8 cellular contexts compared by ENCODE assay signal in genomic region chr20:31661625-31662371, GRCh38. TPM values are rescaled to one million over a fixed set of nuclear protein-coding genes. Genes with fewer than 3 reads are reported as not detected.
A peak's percentile ranks its signal among the peaks of the same experiment; 100 is the strongest.
DNase-seq lines count a peak whose midpoint lies in the region; ATAC-seq and TF ChIP-seq lines count a peak whose summit lies in the region.

No MANE protein-coding gene starts in this region.

- H3K4me3 Mint-ChIP-seq in activated naive CD8-positive, alpha-beta T cell, result peak overlapping the region; percentile 66

- ATAC-seq in GM21737 (IDR thresholded peaks at IDR 0.05; ENCODE audit: unreplicated experiment), result peak; percentile 60

- peak overlapping the region; percentile 61 for H3K4me2 ChIP-seq in parathyroid adenoma (ENCODE audit: low read length)

- DNase-seq in DMS153 (lab: John Stamatoyannopoulos, UW) (peak; percentile 51), LoVo (ENCODE audit: low spot score) (peak; percentile 67), SKM-1 treated with dmso at 0.1 percent for 144 hours (lab: John Stamatoyannopoulos, UW; ENCODE audit: unreplicated experiment) (peak; percentile 67), cardiac muscle cell (ENCODE audit: low read depth in 1 of 2, low spot score in 1 of 2) (peak; percentile 85 to 86), tibial artery (peak; percentile 75 to 88)

- H3K36me3 Mint-ChIP-seq in activated naive CD8-positive, alpha-beta T cell, result peaks cover 4% of the 10 kb centered on the region

- H3K27ac Mint-ChIP-seq in activated naive CD8-positive, alpha-beta T cell, result peak overlapping the region; percentile 80

- H3K9me3 ChIP-seq in cardiac muscle cell (ENCODE audit: low read depth) (no peaks in the 10 kb centered on the region), parathyroid adenoma (ENCODE audit: control insufficient read depth, low read length) (no peaks in the 10 kb centered on the region), tibial artery (no peaks in the 10 kb centered on the region)

- H3K4me3 ChIP-seq in cardiac muscle cell (peak overlapping the region; percentile 21), parathyroid adenoma (ENCODE audit: low read depth, low read length) (no peak overlapping the region), tibial artery (peak overlapping the region; percentile 30 to 43)

- H3K79me2 ChIP-seq in parathyroid adenoma, result no peaks in the 10 kb centered on the region

- no peak overlapping the region for H3K9ac ChIP-seq in parathyroid adenoma

- H3K4me1 ChIP-seq in cardiac muscle cell (ENCODE audit: low read depth) (peaks cover 6% of the 10 kb centered on the region), parathyroid adenoma (no peaks in the 10 kb centered on the region), tibial artery (peaks cover 0 to 51% (median 35%) of the 10 kb centered on the region in 4 donors)

- no peaks in the 10 kb centered on the region for H3K9me3 Mint-ChIP-seq in activated naive CD8-positive, alpha-beta T cell (ENCODE audit: low read depth)

- TF ChIP-seq CTCF in cardiac muscle cell (IDR thresholded peaks at IDR 0.05; ENCODE audit: low read depth, low read length) (peak; percentile 66), parathyroid adenoma (IDR thresholded peaks at IDR 0.05) (peak; percentile 73), tibial artery (IDR thresholded peaks at IDR 0.05) (peak; percentile 64 to 81)

- no peaks in the 10 kb centered on the region for H3K27me3 ChIP-seq in cardiac muscle cell
- no peaks in the 10 kb centered on the region for H3K27me3 ChIP-seq in parathyroid adenoma (ENCODE audit: control insufficient read depth, insufficient read depth, low read length)
- H3K27me3 ChIP-seq in tibial artery, result no peaks in the 10 kb centered on the region

- no peaks in the 10 kb centered on the region for H3K27me3 Mint-ChIP-seq in activated naive CD8-positive, alpha-beta T cell

- H3K36me3 ChIP-seq in cardiac muscle cell, result no peaks in the 10 kb centered on the region
- H3K36me3 ChIP-seq in parathyroid adenoma (ENCODE audit: control insufficient read depth, insufficient read depth, low read length), result no peaks in the 10 kb centered on the region
- peaks cover 13 to 29% (median 20%) of the 10 kb centered on the region in 3 donors for H3K36me3 ChIP-seq in tibial artery

- H2AFZ ChIP-seq in parathyroid adenoma, result peak overlapping the region; percentile 94

- peaks cover 40% of the 10 kb centered on the region for H3K4me1 Mint-ChIP-seq in activated naive CD8-positive, alpha-beta T cell (ENCODE audit: low read depth)

- H3K27ac ChIP-seq in cardiac muscle cell (no peak overlapping the region), parathyroid adenoma (no peak overlapping the region), tibial artery (peak overlapping the region; percentile 50 to 67)

- intact Hi-C loops in tibial artery (cut with DNase I; ENCODE audit: low total_unique reads), result loop anchor here (2.0 to 10.0 kb wide), 3 partner anchors 61 to 293 kb away; partner anchors contain the start of genes BCL2L1 and PDRG1

RNA-seq across cellular contexts. Expression of gene COX4I2, which starts 24.1 kb away (rescaled TPM):
- not detected in 2 replicates for total RNA-seq in cardiac muscle cell
- 0.81 and 0.97 TPM in 2 replicates for polyA plus RNA-seq in cardiac muscle cell

RNA-seq across cellular contexts. Expression of gene ID1, which starts 56.7 kb away (rescaled TPM):
- 596 and 766 TPM in 2 replicates for total RNA-seq in cardiac muscle cell
- 152 and 223 TPM in 2 replicates for polyA plus RNA-seq in cardiac muscle cell

Comparison
In these comparisons a context has a peak if more than half of its experiments do, and no peak if none do; other contexts are left out.
1. H3K27ac ChIP-seq: peak in tibial artery (2 of 2); none in cardiac muscle cell (single experiment) and parathyroid adenoma (single experiment).
2. Peak in every context shown above with its lines, with median percentiles within 50 percentile points of each other: DNase-seq and CTCF ChIP-seq.